In the genomic region with DNA sequence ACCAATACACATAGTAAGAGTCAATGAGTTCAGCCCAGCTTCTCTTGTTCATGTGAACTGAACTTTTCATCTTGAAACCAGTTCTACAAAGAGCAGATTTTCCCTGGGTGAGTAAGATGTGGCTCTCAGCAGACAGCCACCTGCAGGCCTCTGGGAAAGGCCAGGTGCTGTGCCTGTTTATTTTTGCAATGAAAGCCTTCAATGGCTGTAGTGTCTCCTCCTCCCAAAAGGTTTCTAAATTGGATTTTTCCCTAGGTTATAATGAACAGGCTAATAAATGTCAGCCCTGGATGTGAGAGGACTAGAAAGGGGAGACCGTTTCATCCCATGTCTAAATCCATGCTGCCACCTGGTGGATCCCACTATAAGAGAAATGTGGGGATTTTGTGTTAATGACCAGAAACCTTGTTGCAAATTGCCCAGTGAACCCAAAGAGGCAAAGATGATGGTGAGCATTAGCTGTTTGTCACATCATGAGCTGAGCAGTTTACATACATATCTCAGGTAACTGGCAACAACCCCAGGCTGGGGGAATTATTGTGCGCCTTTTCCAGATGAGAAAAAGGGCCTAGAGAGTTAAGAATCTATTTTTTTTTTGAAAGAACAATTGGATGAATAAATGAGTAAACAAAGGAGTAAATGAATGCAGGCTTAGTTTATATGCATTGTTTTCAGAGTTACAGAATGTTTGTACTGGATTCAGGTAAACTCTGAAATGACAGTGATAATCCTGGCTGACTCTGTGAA, we compare ENCODE assay signal across 8 cellular contexts. TPM values are rescaled to one million over a fixed set of nuclear protein-coding genes. Genes with fewer than 3 reads are reported as not detected.
DNase-seq lines count a peak whose midpoint lies in the region; ATAC-seq lines count a peak whose summit lies in the region.

No MANE protein-coding gene starts in this region.

- intact Hi-C loops in activated CD4-positive, alpha-beta T cell treated with anti-CD3 and anti-CD28 coated beads, Interleukin-2, amount 10 ng/mL, durations not matched to agents 24 days and 14 days (cut with micrococcal nuclease) = loop anchor here (1.0 kb wide), 1 partner anchor 326 kb away; no protein-coding TSS in a partner anchor

- no peak overlapping the region for H3K27ac Mint-ChIP-seq in activated CD4-positive, alpha-beta T cell treated with anti-CD3 and anti-CD28 coated beads, Interleukin-2, amount 10 ng/mL, durations not matched to agents 7 days and 5 days
- no peak overlapping the region for H3K27ac Mint-ChIP-seq in activated CD4-positive, alpha-beta T cell treated with anti-CD3 and anti-CD28 coated beads, Interleukin-2, amount 10 ng/mL, durations not matched to agents 24 days and 14 days

- peaks cover 4% of the 10 kb centered on the region for H3K9me3 Mint-ChIP-seq in activated CD4-positive, alpha-beta T cell treated with anti-CD3 and anti-CD28 coated beads, Interleukin-2, amount 10 ng/mL, durations not matched to agents 7 days and 5 days
- H3K9me3 Mint-ChIP-seq in activated CD4-positive, alpha-beta T cell treated with anti-CD3 and anti-CD28 coated beads, Interleukin-2, amount 10 ng/mL, durations not matched to agents 24 days and 14 days = no peaks in the 10 kb centered on the region

- ATAC-seq in HG03442 (IDR thresholded peaks at IDR 0.05; ENCODE audit: unreplicated experiment) (peak; percentile 70), HG02970 (IDR thresholded peaks at IDR 0.05; ENCODE audit: low FRiP score, unreplicated experiment) (no peak)

- H3K4me1 Mint-ChIP-seq in activated CD4-positive, alpha-beta T cell treated with anti-CD3 and anti-CD28 coated beads, Interleukin-2, amount 10 ng/mL, durations not matched to agents 7 days and 5 days = no peaks in the 10 kb centered on the region
- peaks cover 9% of the 10 kb centered on the region for H3K4me1 Mint-ChIP-seq in activated CD4-positive, alpha-beta T cell treated with anti-CD3 and anti-CD28 coated beads, Interleukin-2, amount 10 ng/mL, durations not matched to agents 24 days and 14 days

- peaks cover 7% of the 10 kb centered on the region for H3K27me3 Mint-ChIP-seq in activated CD4-positive, alpha-beta T cell treated with anti-CD3 and anti-CD28 coated beads, Interleukin-2, amount 10 ng/mL, durations not matched to agents 7 days and 5 days
- H3K27me3 Mint-ChIP-seq in activated CD4-positive, alpha-beta T cell treated with anti-CD3 and anti-CD28 coated beads, Interleukin-2, amount 10 ng/mL, durations not matched to agents 24 days and 14 days = peaks cover 9% of the 10 kb centered on the region

- POLR2A ChIA-PET in activated CD4-positive, alpha-beta T cell treated with anti-CD3 and anti-CD28 coated beads, Interleukin-2, amount 10 ng/mL, durations not matched to agents 7 days and 5 days (lab: Charles Lee) = no interaction called here

- CTCF ChIA-PET in activated CD4-positive, alpha-beta T cell treated with anti-CD3 and anti-CD28 coated beads, Interleukin-2, amount 10 ng/mL, durations not matched to agents 7 days and 5 days (lab: Charles Lee) = interaction anchor here (0.7 to 1.1 kb wide), 2 partner anchors 12 to 793 kb away, joined by 3 read pairs; no protein-coding TSS in a partner anchor

- DNase-seq in activated CD4-positive, alpha-beta T cell treated with anti-CD3 and anti-CD28 coated beads, Interleukin-2, amount 10 ng/mL, durations not matched to agents 7 days and 5 days = peak; percentile 18
- no peak for DNase-seq in activated CD4-positive, alpha-beta T cell treated with anti-CD3 and anti-CD28 coated beads, Interleukin-2, amount 10 ng/mL, durations not matched to agents 24 days and 14 days
- DNase-seq in NCI-H748 (lab: John Stamatoyannopoulos, UW; ENCODE audit: unreplicated experiment) (peak; percentile 84), caudate nucleus (lab: John Stamatoyannopoulos, UW) (peak in 33 of 61 donors; percentile 11 to 69 (median 35)), medulla oblongata (ENCODE audit: extremely low spot score) (peak; percentile 82), NK-92 (lab: John Stamatoyannopoulos, UW; ENCODE audit: unreplicated experiment) (no peak)

- no peak overlapping the region for H3K27ac ChIP-seq in caudate nucleus (ENCODE audit: low read depth, low read length)

- H3K36me3 Mint-ChIP-seq in activated CD4-positive, alpha-beta T cell treated with anti-CD3 and anti-CD28 coated beads, Interleukin-2, amount 10 ng/mL, durations not matched to agents 7 days and 5 days (ENCODE audit: low read depth) = no peaks in the 10 kb centered on the region
- H3K36me3 Mint-ChIP-seq in activated CD4-positive, alpha-beta T cell treated with anti-CD3 and anti-CD28 coated beads, Interleukin-2, amount 10 ng/mL, durations not matched to agents 24 days and 14 days (ENCODE audit: low read depth) = no peaks in the 10 kb centered on the region

- no peak overlapping the region for H3K4me3 Mint-ChIP-seq in activated CD4-positive, alpha-beta T cell treated with anti-CD3 and anti-CD28 coated beads, Interleukin-2, amount 10 ng/mL, durations not matched to agents 7 days and 5 days
- H3K4me3 Mint-ChIP-seq in activated CD4-positive, alpha-beta T cell treated with anti-CD3 and anti-CD28 coated beads, Interleukin-2, amount 10 ng/mL, durations not matched to agents 24 days and 14 days = no peak overlapping the region

RNA-seq across cellular contexts. Expression of gene C11orf91, which starts 12.7 kb away (rescaled TPM):
- under 1 TPM; 0.25 to 0.27 TPM for total RNA-seq in activated CD4-positive, alpha-beta T cell treated with anti-CD3 and anti-CD28 coated beads, Interleukin-2, amount 10 ng/mL, durations not matched to agents 7 days and 5 days
- 0.51 TPM in 1 of 2 replicates, not detected in the other for total RNA-seq in activated CD4-positive, alpha-beta T cell treated with anti-CD3 and anti-CD28 coated beads, Interleukin-2, amount 10 ng/mL, durations not matched to agents 24 days and 14 days

RNA-seq across cellular contexts. Expression of gene CD59, which starts 48.3 kb away (rescaled TPM):
- 10 to 100 TPM; 97.2 to 97.4 TPM for total RNA-seq in activated CD4-positive, alpha-beta T cell treated with anti-CD3 and anti-CD28 coated beads, Interleukin-2, amount 10 ng/mL, durations not matched to agents 7 days and 5 days
- total RNA-seq in activated CD4-positive, alpha-beta T cell treated with anti-CD3 and anti-CD28 coated beads, Interleukin-2, amount 10 ng/mL, durations not matched to agents 24 days and 14 days = 94.1 and 98.7 TPM in 2 replicates

Comparison
In these comparisons a context has a peak if more than half of its experiments do, and no peak if none do; other contexts are left out.
1. DNase-seq: peak in activated CD4-positive, alpha-beta T cell treated with anti-CD3 and anti-CD28 coated beads, Interleukin-2, amount 10 ng/mL, durations not matched to agents 7 days and 5 days (single experiment), NCI-H748 (single experiment), caudate nucleus (33 of 61) and medulla oblongata (single experiment); none in activated CD4-positive, alpha-beta T cell treated with anti-CD3 and anti-CD28 coated beads, Interleukin-2, amount 10 ng/mL, durations not matched to agents 24 days and 14 days (single experiment) and NK-92 (single experiment).